7 cellular contexts compared by ENCODE assay signal in genomic region chr17:4898927-4899326, GRCh38. TPM values are rescaled to one million over a fixed set of nuclear protein-coding genes. Genes with fewer than 3 reads are reported as not detected.
DNase-seq lines count a peak whose midpoint lies in the region; ATAC-seq and TF ChIP-seq lines count a peak whose summit lies in the region.
"Had no signal": no experiment of that assay in that cellular context is flagged by ENCODE, and none has a peak within 500 bp of the region (broad histone marks: within the 10 kb centered on the region; RNA-seq: fewer than 3 reads in every experiment).

No MANE protein-coding gene starts in this region.

- H3K4me3 ChIP-seq in fibroblast of the aortic adventitia (ENCODE audit: low read depth, low read length) = peak overlapping the region; percentile 63
- H3K4me3 ChIP-seq in suprapubic skin = peak overlapping the region; percentile 63
- H3K4me3 ChIP-seq in neuronal stem cell (ENCODE audit: low read length in 2 of 2) = no peak overlapping the region

- intact Hi-C loops in activated CD4-positive, alpha-beta T cell treated with anti-CD3 and anti-CD28 coated beads, Interleukin-2, amount 10 ng/mL, durations not matched to agents 24 days and 14 days (cut with micrococcal nuclease) = no loop called here

- no peak overlapping the region for H3K4me2 ChIP-seq in neuronal stem cell (ENCODE audit: insufficient read depth, low read length, poor library complexity, severe bottlenecking)

- H3K9me3 Mint-ChIP-seq in activated CD4-positive, alpha-beta T cell treated with anti-CD3 and anti-CD28 coated beads, Interleukin-2, amount 10 ng/mL, durations not matched to agents 24 days and 14 days = no peaks in the 10 kb centered on the region

- peaks cover 3% of the 10 kb centered on the region for H3K79me1 ChIP-seq in neuronal stem cell (ENCODE audit: low read depth, low read length)

- no peak overlapping the region for H3K18ac ChIP-seq in neuronal stem cell (ENCODE audit: low read length)

- peaks cover 12% of the 10 kb centered on the region for H3K36me3 Mint-ChIP-seq in activated CD4-positive, alpha-beta T cell treated with anti-CD3 and anti-CD28 coated beads, Interleukin-2, amount 10 ng/mL, durations not matched to agents 24 days and 14 days (ENCODE audit: low read depth)

- H3K23ac ChIP-seq in neuronal stem cell (ENCODE audit: low read depth, low read length, poor library complexity) = no peak overlapping the region

- no peak overlapping the region for H2BK12ac ChIP-seq in neuronal stem cell (ENCODE audit: low read length)

- no peak for TF ChIP-seq POLR2A in suprapubic skin (IDR thresholded peaks at IDR 0.05)

- ATAC-seq in HG02798 (IDR thresholded peaks at IDR 0.05; ENCODE audit: poor library complexity, unreplicated experiment) = no peak

- no peaks in the 10 kb centered on the region for H3K9me3 ChIP-seq in suprapubic skin
- H3K9me3 ChIP-seq in neuronal stem cell (replicated peaks in 1 of 2; ENCODE audit: control insufficient read depth in 2 of 2, insufficient read depth in 1 of 2, low read depth in 1 of 2, low read length in 2 of 2) = no peaks in the 10 kb centered on the region

- peak overlapping the region; percentile 53 for H3K4me3 Mint-ChIP-seq in activated CD4-positive, alpha-beta T cell treated with anti-CD3 and anti-CD28 coated beads, Interleukin-2, amount 10 ng/mL, durations not matched to agents 24 days and 14 days

- H3K36me3 ChIP-seq in suprapubic skin = peaks cover 34% of the 10 kb centered on the region
- H3K36me3 ChIP-seq in neuronal stem cell (replicated peaks in 1 of 2; ENCODE audit: control insufficient read depth in 2 of 2, insufficient read depth in 2 of 2, low read length in 2 of 2) = peaks cover 26 to 56% of the 10 kb centered on the region in 2 donors

- no peak overlapping the region for H4K8ac ChIP-seq in neuronal stem cell (ENCODE audit: low read depth, low read length)

- no peak overlapping the region for H3K14ac ChIP-seq in neuronal stem cell (ENCODE audit: low read length)

- no peak overlapping the region for H2BK5ac ChIP-seq in neuronal stem cell (ENCODE audit: low read length)

- no peak overlapping the region for H4K91ac ChIP-seq in neuronal stem cell (ENCODE audit: low read depth, low read length, poor library complexity)

- H2AFZ ChIP-seq in neuronal stem cell (ENCODE audit: low read length) = no peak overlapping the region

- H3K4ac ChIP-seq in neuronal stem cell (ENCODE audit: low read length) = no peak overlapping the region

- no peak for TF ChIP-seq EP300 in suprapubic skin (IDR thresholded peaks at IDR 0.05)

- no peak overlapping the region for H2BK120ac ChIP-seq in neuronal stem cell (ENCODE audit: low read depth, low read length)

- peaks cover 22% of the 10 kb centered on the region for H3K4me1 Mint-ChIP-seq in activated CD4-positive, alpha-beta T cell treated with anti-CD3 and anti-CD28 coated beads, Interleukin-2, amount 10 ng/mL, durations not matched to agents 24 days and 14 days

- TF ChIP-seq CTCF in fibroblast of the aortic adventitia (IDR thresholded peaks at IDR 0.05; ENCODE audit: insufficient read depth, low read length) (no peak), suprapubic skin (IDR thresholded peaks at IDR 0.05) (no peak)

- H3K27ac ChIP-seq in suprapubic skin (peak overlapping the region; percentile 55), neuronal stem cell (replicated peaks; ENCODE audit: low read length) (no peak overlapping the region)

- no CpG with 5 or more reads among the region's 34 CpGs for WGBS in suprapubic skin
- WGBS in neuronal stem cell (ENCODE audit: extremely low coverage in 2 of 2, insufficient read length in 2 of 2, insufficient replicate concordance in 1 of 2), 2 donors = no CpG with 5 or more reads among the region's 34 CpGs

- no peak overlapping the region for H3K9ac ChIP-seq in neuronal stem cell (ENCODE audit: low read depth, low read length, poor library complexity)

- no peak overlapping the region for H2BK15ac ChIP-seq in neuronal stem cell (ENCODE audit: low read length)

- no peaks in the 10 kb centered on the region for H3K27me3 ChIP-seq in suprapubic skin
- peaks cover 0 to 3% (median 0%) of the 10 kb centered on the region in 3 experiments for H3K27me3 ChIP-seq in neuronal stem cell (ENCODE audit: control insufficient read depth in 3 of 3, insufficient read depth in 3 of 3, low read depth in 1 of 3, low read length in 3 of 3)

- DNase-seq in activated CD4-positive, alpha-beta T cell treated with anti-CD3 and anti-CD28 coated beads, Interleukin-2, amount 10 ng/mL, durations not matched to agents 24 days and 14 days = no peak
- no peak for DNase-seq in activated CD4-positive, alpha-beta T cell treated with anti-CD3 and anti-CD28 coated beads, Interleukin-2, amount 50 U/mL, for 1 hour
- DNase-seq in fibroblast of the aortic adventitia (ENCODE audit: low read depth) (no peak), suprapubic skin (ENCODE audit: low spot score in 2 of 2) (no peak), neuronal stem cell (ENCODE audit: low spot score) (no peak)

- peaks cover 3% of the 10 kb centered on the region for H3K27me3 Mint-ChIP-seq in activated CD4-positive, alpha-beta T cell treated with anti-CD3 and anti-CD28 coated beads, Interleukin-2, amount 10 ng/mL, durations not matched to agents 24 days and 14 days

- H2AK5ac ChIP-seq in neuronal stem cell (ENCODE audit: low read depth, low read length) = no peak overlapping the region

- H3K27ac Mint-ChIP-seq in activated CD4-positive, alpha-beta T cell treated with anti-CD3 and anti-CD28 coated beads, Interleukin-2, amount 10 ng/mL, durations not matched to agents 24 days and 14 days = no peak overlapping the region

- peaks cover 45% of the 10 kb centered on the region for H3K4me1 ChIP-seq in suprapubic skin
- peaks cover 0 to 1% of the 10 kb centered on the region in 2 donors for H3K4me1 ChIP-seq in neuronal stem cell (ENCODE audit: control insufficient read depth in 2 of 2, insufficient read depth in 1 of 2, low read depth in 1 of 2, low read length in 2 of 2)

RNA-seq across cellular contexts. Expression of gene C17orf107, which starts 0.4 kb away (rescaled TPM):
- 1.4 and 1.7 TPM in 2 replicates for total RNA-seq in activated CD4-positive, alpha-beta T cell treated with anti-CD3 and anti-CD28 coated beads, Interleukin-2, amount 10 ng/mL, durations not matched to agents 24 days and 14 days
- total RNA-seq in fibroblast of the aortic adventitia (ENCODE audit: low replicate concordance) = 3.8 and 4.5 TPM in 2 replicates
- 1 to 10 TPM; 3.7 to 9.8 (median 7.5) TPM for total RNA-seq in suprapubic skin
- polyA plus RNA-seq in neuronal stem cell (2013, experiment 1 of 2) = 0.32 TPM
- polyA plus RNA-seq in neuronal stem cell (2013, experiment 2 of 2) = 0.28 TPM
- total RNA-seq: SK-MEL-5 had no signal

RNA-seq across cellular contexts. Expression of gene CHRNE, which starts 4.0 kb away (rescaled TPM):
- total RNA-seq in activated CD4-positive, alpha-beta T cell treated with anti-CD3 and anti-CD28 coated beads, Interleukin-2, amount 10 ng/mL, durations not matched to agents 24 days and 14 days = 0.42 and 0.64 TPM in 2 replicates
- 0.33 and 4.9 TPM in 2 replicates for total RNA-seq in fibroblast of the aortic adventitia (ENCODE audit: low replicate concordance)
- total RNA-seq in suprapubic skin = 1 to 10 TPM; 1.7 to 6.0 (median 2.4) TPM
- 0.17 TPM for polyA plus RNA-seq in neuronal stem cell (2013, experiment 1 of 2)
- 0.12 TPM for polyA plus RNA-seq in neuronal stem cell (2013, experiment 2 of 2)

RNA-seq across cellular contexts. Expression of gene GP1BA, which starts 33.1 kb away (rescaled TPM):
- not detected in 2 replicates for total RNA-seq in activated CD4-positive, alpha-beta T cell treated with anti-CD3 and anti-CD28 coated beads, Interleukin-2, amount 10 ng/mL, durations not matched to agents 24 days and 14 days
- total RNA-seq in fibroblast of the aortic adventitia (ENCODE audit: low replicate concordance) = not detected in 2 replicates
- not detected for total RNA-seq in suprapubic skin
- not detected for polyA plus RNA-seq in neuronal stem cell (2013, experiment 1 of 2)
- polyA plus RNA-seq in neuronal stem cell (2013, experiment 2 of 2) = not detected
- total RNA-seq: SK-MEL-5 had no signal

RNA-seq across cellular contexts. Expression of gene SLC25A11, which starts 40.9 kb away (rescaled TPM):
- total RNA-seq in activated CD4-positive, alpha-beta T cell treated with anti-CD3 and anti-CD28 coated beads, Interleukin-2, amount 10 ng/mL, durations not matched to agents 24 days and 14 days = 104 and 106 TPM in 2 replicates
- 28.3 and 49.9 TPM in 2 replicates for total RNA-seq in fibroblast of the aortic adventitia (ENCODE audit: low replicate concordance)
- total RNA-seq in suprapubic skin = 10 to 100 TPM; 35.7 to 74.3 (median 41.6) TPM
- polyA plus RNA-seq in neuronal stem cell (2013, experiment 1 of 2) = 44.7 TPM
- 44.0 TPM for polyA plus RNA-seq in neuronal stem cell (2013, experiment 2 of 2)

RNA-seq across cellular contexts. Expression of gene RNF167, which starts 41.1 kb away (rescaled TPM):
- 119 and 125 TPM in 2 replicates for total RNA-seq in activated CD4-positive, alpha-beta T cell treated with anti-CD3 and anti-CD28 coated beads, Interleukin-2, amount 10 ng/mL, durations not matched to agents 24 days and 14 days
- total RNA-seq in fibroblast of the aortic adventitia (ENCODE audit: low replicate concordance) = 17.2 and 26.4 TPM in 2 replicates
- total RNA-seq in suprapubic skin = 100 to 1,000 TPM in 2 of 4 donors, 10 to 100 TPM in 2; 74.1 to 118 (median 99.4) TPM
- polyA plus RNA-seq in neuronal stem cell (2013, experiment 1 of 2) = 110 TPM
- 109 TPM for polyA plus RNA-seq in neuronal stem cell (2013, experiment 2 of 2)

Comparison
In these comparisons a context has a peak if more than half of its experiments do, and no peak if none do; other contexts are left out.
1. H3K4me3 ChIP-seq: peak in fibroblast of the aortic adventitia (single experiment) and suprapubic skin (single experiment); none in neuronal stem cell (0 of 2).